Comparison of ENCODE assay signal across 1 cellular context in the genomic region with DNA sequence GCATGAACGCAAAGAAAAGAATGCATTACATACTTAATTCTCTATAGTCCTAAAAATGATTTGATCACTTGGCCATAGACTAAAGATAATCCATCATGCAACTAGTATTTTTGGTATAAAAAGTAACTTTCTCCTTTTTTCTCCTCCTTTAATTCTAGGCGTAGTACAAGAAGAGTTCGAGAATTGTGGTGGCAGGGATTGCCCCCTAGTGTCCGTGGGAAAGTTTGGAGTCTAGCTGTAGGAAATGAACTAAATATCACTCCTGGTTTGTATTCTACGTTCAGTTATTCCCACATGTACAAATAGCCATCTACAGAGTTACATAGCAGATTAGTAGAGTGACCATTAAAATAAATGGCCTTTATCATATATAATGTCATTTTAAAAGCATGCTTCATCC.
TF ChIP-seq lines count a peak whose summit lies in the region.

No MANE protein-coding gene starts in this region.

TF ChIP-seq in IMR-90, 13 proteins besides CTCF, POLR2A, EP300 and RAD21 (continued from another document):
- TF ChIP-seq, protein P1, sequence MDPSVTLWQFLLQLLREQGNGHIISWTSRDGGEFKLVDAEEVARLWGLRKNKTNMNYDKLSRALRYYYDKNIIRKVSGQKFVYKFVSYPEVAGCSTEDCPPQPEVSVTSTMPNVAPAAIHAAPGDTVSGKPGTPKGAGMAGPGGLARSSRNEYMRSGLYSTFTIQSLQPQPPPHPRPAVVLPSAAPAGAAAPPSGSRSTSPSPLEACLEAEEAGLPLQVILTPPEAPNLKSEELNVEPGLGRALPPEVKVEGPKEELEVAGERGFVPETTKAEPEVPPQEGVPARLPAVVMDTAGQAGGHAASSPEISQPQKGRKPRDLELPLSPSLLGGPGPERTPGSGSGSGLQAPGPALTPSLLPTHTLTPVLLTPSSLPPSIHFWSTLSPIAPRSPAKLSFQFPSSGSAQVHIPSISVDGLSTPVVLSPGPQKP (IDR thresholded peaks at IDR 0.05; ENCODE audit: borderline replicate concordance, low read depth, low read length): no peak
- TF ChIP-seq RCOR1 (IDR thresholded peaks at IDR 0.05; ENCODE audit: insufficient replicate concordance, low read length) (no peak), SMC3 (IDR thresholded peaks at IDR 0.05; ENCODE audit: low read depth, low read length) (no peak)
